ENCODE assay signal across 8 cellular contexts in genomic region chr2:59301466-59302402, GRCh38.
DNase-seq lines count a peak whose midpoint lies in the region; ATAC-seq and TF ChIP-seq lines count a peak whose summit lies in the region.

No MANE protein-coding gene starts in this region.

- H3K27ac Mint-ChIP-seq in activated naive CD8-positive, alpha-beta T cell treated with anti-CD3 and anti-CD28 coated beads, Interleukin-2, amount 50 U/mL, for 24 hours: no peak overlapping the region
- H3K27ac Mint-ChIP-seq in activated naive CD8-positive, alpha-beta T cell treated with anti-CD3 and anti-CD28 coated beads for 36 hours: no peak overlapping the region
- H3K27ac Mint-ChIP-seq in T-helper 17 cell: no peak overlapping the region

- no peaks in the 10 kb centered on the region for H3K36me3 Mint-ChIP-seq in activated naive CD8-positive, alpha-beta T cell treated with anti-CD3 and anti-CD28 coated beads, Interleukin-2, amount 50 U/mL, for 24 hours (ENCODE audit: low read depth)
- no peaks in the 10 kb centered on the region for H3K36me3 Mint-ChIP-seq in activated naive CD8-positive, alpha-beta T cell treated with anti-CD3 and anti-CD28 coated beads for 36 hours
- H3K36me3 Mint-ChIP-seq in T-helper 17 cell (ENCODE audit: low read depth): no peaks in the 10 kb centered on the region

- peak; percentile 6 for DNase-seq in activated naive CD8-positive, alpha-beta T cell treated with anti-CD3 and anti-CD28 coated beads, Interleukin-2, amount 50 U/mL, for 24 hours
- DNase-seq in activated naive CD8-positive, alpha-beta T cell treated with anti-CD3 and anti-CD28 coated beads for 36 hours: no peak
- DNase-seq in NCI-H1436 (lab: John Stamatoyannopoulos, UW) (peak; percentile 61), T-helper 17 cell (no peak), foreskin keratinocyte (peak; percentile 26 to 72), non-pigmented ciliary epithelial cell (ENCODE audit: low read depth) (peak; percentile 63)
- no peak for DNase-seq in stimulated activated CD4-positive, alpha-beta T cell treated with anti-CD3 and anti-CD28 coated beads, Interleukin-4, amount 100 ng/mL, for 4 hours

- no peaks in the 10 kb centered on the region for H3K4me1 ChIP-seq in foreskin keratinocyte

- H3K4me1 Mint-ChIP-seq in activated naive CD8-positive, alpha-beta T cell treated with anti-CD3 and anti-CD28 coated beads, Interleukin-2, amount 50 U/mL, for 24 hours: no peaks in the 10 kb centered on the region
- H3K4me1 Mint-ChIP-seq in activated naive CD8-positive, alpha-beta T cell treated with anti-CD3 and anti-CD28 coated beads for 36 hours: no peaks in the 10 kb centered on the region
- H3K4me1 Mint-ChIP-seq in T-helper 17 cell: no peaks in the 10 kb centered on the region

- H3K9me3 ChIP-seq in T-helper 17 cell (ENCODE audit: control insufficient read depth, low read length, poor library complexity, severe bottlenecking): no peaks in the 10 kb centered on the region

- peaks cover 19% of the 10 kb centered on the region for H3K27me3 ChIP-seq in foreskin keratinocyte

- no peak overlapping the region for H3K4me3 Mint-ChIP-seq in activated naive CD8-positive, alpha-beta T cell treated with anti-CD3 and anti-CD28 coated beads, Interleukin-2, amount 50 U/mL, for 24 hours
- H3K4me3 Mint-ChIP-seq in activated naive CD8-positive, alpha-beta T cell treated with anti-CD3 and anti-CD28 coated beads for 36 hours: no peak overlapping the region
- H3K4me3 Mint-ChIP-seq in T-helper 17 cell: no peak overlapping the region

- no peaks in the 10 kb centered on the region for H3K9me3 Mint-ChIP-seq in activated naive CD8-positive, alpha-beta T cell treated with anti-CD3 and anti-CD28 coated beads, Interleukin-2, amount 50 U/mL, for 24 hours
- H3K9me3 Mint-ChIP-seq in activated naive CD8-positive, alpha-beta T cell treated with anti-CD3 and anti-CD28 coated beads for 36 hours: no peaks in the 10 kb centered on the region

- TF ChIP-seq CTCF in foreskin keratinocyte (conservative IDR thresholded peaks at IDR 0.05): peak; percentile 79

- H3K27me3 Mint-ChIP-seq in activated naive CD8-positive, alpha-beta T cell treated with anti-CD3 and anti-CD28 coated beads, Interleukin-2, amount 50 U/mL, for 24 hours: no peaks in the 10 kb centered on the region
- H3K27me3 Mint-ChIP-seq in activated naive CD8-positive, alpha-beta T cell treated with anti-CD3 and anti-CD28 coated beads for 36 hours: peaks cover 8% of the 10 kb centered on the region
- peaks cover 4% of the 10 kb centered on the region for H3K27me3 Mint-ChIP-seq in T-helper 17 cell

- ATAC-seq in activated naive CD8-positive, alpha-beta T cell treated with anti-CD3 and anti-CD28 coated beads, Interleukin-2, amount 50 U/mL, for 24 hours: no peak
- ATAC-seq in HG02588 (IDR thresholded peaks at IDR 0.05; ENCODE audit: unreplicated experiment) (peak; percentile 64), T-helper 17 cell (peak; percentile 49), foreskin keratinocyte (peak; percentile 97)

- no peak overlapping the region for H3K27ac ChIP-seq in foreskin keratinocyte

Comparison
In these comparisons a context has a peak if more than half of its experiments do, and no peak if none do; other contexts are left out.
1. DNase-seq: peak in activated naive CD8-positive, alpha-beta T cell treated with anti-CD3 and anti-CD28 coated beads, Interleukin-2, amount 50 U/mL, for 24 hours (single experiment), NCI-H1436 (single experiment), foreskin keratinocyte (2 of 2) and non-pigmented ciliary epithelial cell (single experiment); none in activated naive CD8-positive, alpha-beta T cell treated with anti-CD3 and anti-CD28 coated beads for 36 hours (single experiment), T-helper 17 cell (0 of 3) and stimulated activated CD4-positive, alpha-beta T cell treated with anti-CD3 and anti-CD28 coated beads, Interleukin-4, amount 100 ng/mL, for 4 hours (0 of 2).